Comparison of ENCODE assay signal across 12 cellular contexts in the genomic region with DNA sequence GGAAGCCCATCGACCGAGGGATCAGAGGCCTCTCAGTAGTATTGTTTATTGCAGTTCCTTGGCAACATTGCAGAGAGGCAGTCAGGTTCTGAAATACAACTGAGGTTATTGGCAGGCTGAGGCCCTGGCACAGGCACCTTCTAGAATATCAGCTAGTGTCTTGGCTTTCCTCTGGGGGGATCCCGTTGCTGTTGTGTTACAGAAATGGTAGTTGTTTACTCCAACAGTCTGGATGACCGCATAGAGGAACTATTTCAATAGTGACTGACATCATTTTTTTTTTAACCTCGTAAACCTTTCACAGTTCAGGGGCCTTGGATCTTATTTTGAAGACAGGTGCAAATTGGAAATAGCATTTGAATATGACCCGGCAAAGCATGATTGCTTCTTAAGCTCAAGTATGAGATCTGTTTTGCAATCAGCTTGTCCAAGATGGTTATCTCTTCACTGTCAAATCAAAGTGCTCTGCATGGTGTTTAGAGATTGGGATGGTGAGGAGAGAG.
A peak's percentile ranks its signal among the peaks of the same experiment; 100 is the strongest.
DNase-seq lines count a peak whose midpoint lies in the region; ATAC-seq and TF ChIP-seq lines count a peak whose summit lies in the region.
"Had no signal": no experiment of that assay in that cellular context is flagged by ENCODE, and none has a peak within 500 bp of the region (broad histone marks: within the 10 kb centered on the region; RNA-seq: fewer than 3 reads in every experiment).

No MANE protein-coding gene starts in this region.

- no peaks in the 10 kb centered on the region for H3K9me3 Mint-ChIP-seq in neural progenitor cell
- H3K9me3 Mint-ChIP-seq: activated CD4-positive, alpha-beta T cell treated with anti-CD3 and anti-CD28 coated beads, Interleukin-2, amount 10 ng/mL, durations not matched to agents 24 days and 14 days; activated naive CD4-positive, alpha-beta T cell treated with anti-CD3 and anti-CD28 coated beads, Interleukin-2, amount 10 ng/mL, durations not matched to agents 7 days and 5 days; type B pancreatic cell had no signal

- H3K27me3 Mint-ChIP-seq in neural progenitor cell (ENCODE audit: insufficient read depth, low read depth), result peaks cover 3% of the 10 kb centered on the region
- H3K27me3 Mint-ChIP-seq: activated CD4-positive, alpha-beta T cell treated with anti-CD3 and anti-CD28 coated beads, Interleukin-2, amount 10 ng/mL, durations not matched to agents 24 days and 14 days; activated naive CD4-positive, alpha-beta T cell treated with anti-CD3 and anti-CD28 coated beads, Interleukin-2, amount 10 ng/mL, durations not matched to agents 7 days and 5 days; type B pancreatic cell had no signal

- ATAC-seq in SK-N-SH treated with all-trans-retinoic acid at 6 μM for 48 hours (peak; percentile 50; the same call in 2 of the 3 replicates), heart left ventricle (peak; percentile 83 to 91 (median 86))

- H3K27me3 ChIP-seq in heart left ventricle (no peaks in the 10 kb centered on the region), ovary (no peaks in the 10 kb centered on the region), neural progenitor cell (no peaks in the 10 kb centered on the region), HAP-1 (ENCODE audit: low read depth) (no peaks in the 10 kb centered on the region)

- 35 to 45% (median 40%) methylated on average over 6 of the region's 6 CpGs for WGBS in heart left ventricle, 4 donors
- 18 to 29% (median 28%) methylated on average over 6 of the region's 6 CpGs for WGBS in ovary, 3 donors

- H3K4me2 ChIP-seq in neural progenitor cell, result no peak overlapping the region

- H3K36me3 ChIP-seq in heart left ventricle, result peaks cover 0 to 82% (median 59%) of the 10 kb centered on the region in 9 donors
- no peaks in the 10 kb centered on the region for H3K36me3 ChIP-seq in ovary
- H3K36me3 ChIP-seq in neural progenitor cell, result no peaks in the 10 kb centered on the region
- H3K36me3 ChIP-seq in HAP-1 (replicated peaks), result peaks cover 19% of the 10 kb centered on the region

- no peaks in the 10 kb centered on the region for H4K20me1 ChIP-seq in neural progenitor cell (ENCODE audit: low read depth)

- H3K27ac Mint-ChIP-seq in neural progenitor cell, result no peak overlapping the region
- H3K27ac Mint-ChIP-seq: activated CD4-positive, alpha-beta T cell treated with anti-CD3 and anti-CD28 coated beads, Interleukin-2, amount 10 ng/mL, durations not matched to agents 24 days and 14 days; activated naive CD4-positive, alpha-beta T cell treated with anti-CD3 and anti-CD28 coated beads, Interleukin-2, amount 10 ng/mL, durations not matched to agents 7 days and 5 days; type B pancreatic cell had no signal

- no peak overlapping the region for H2AFZ ChIP-seq in neural progenitor cell (replicated peaks)

- no peak overlapping the region for H3K4me3 Mint-ChIP-seq in neural progenitor cell
- H3K4me3 Mint-ChIP-seq: activated CD4-positive, alpha-beta T cell treated with anti-CD3 and anti-CD28 coated beads, Interleukin-2, amount 10 ng/mL, durations not matched to agents 24 days and 14 days; activated naive CD4-positive, alpha-beta T cell treated with anti-CD3 and anti-CD28 coated beads, Interleukin-2, amount 10 ng/mL, durations not matched to agents 7 days and 5 days; type B pancreatic cell had no signal

- peaks cover 32% of the 10 kb centered on the region for H3K36me3 Mint-ChIP-seq in neural progenitor cell

- TF ChIP-seq CTCF in AG10803 (conservative IDR thresholded peaks at IDR 0.05; ENCODE audit: low read length) (no peak), heart left ventricle (IDR thresholded peaks at IDR 0.05) (peak in 1 of 12 donors; percentile 8), ovary (IDR thresholded peaks at IDR 0.05) (no peak), neural progenitor cell (IDR thresholded peaks at IDR 0.05) (no peak)

- H3K4me3 ChIP-seq in AG10803 (ENCODE audit: low read length), result no peak overlapping the region
- no peak overlapping the region for H3K4me3 ChIP-seq in heart left ventricle
- no peak overlapping the region for H3K4me3 ChIP-seq in ovary
- H3K4me3 ChIP-seq in neural progenitor cell, result no peak overlapping the region
- H3K4me3 ChIP-seq in HAP-1, result no peak overlapping the region

- no peaks in the 10 kb centered on the region for H3K79me2 ChIP-seq in neural progenitor cell (ENCODE audit: low read depth)

- intact Hi-C loops in heart left ventricle (cut with DNase I) (loop anchor here in 4 of 10 donors (5.0 to 10.0 kb wide), 3 partner anchors 111 to 121 kb away; no protein-coding TSS in a partner anchor), ovary (cut with DNase I) (no loop called here)

- no peak overlapping the region for H3K9ac ChIP-seq in neural progenitor cell

- H3F3A ChIP-seq in neural progenitor cell (ENCODE audit: low read depth), result no peaks in the 10 kb centered on the region

- in situ Hi-C loops in HAP-1 (cut with MboI; ENCODE audit: low sequenced_read_pairs), result no loop called here

- peak; percentile 40 for DNase-seq in AG10803 (ENCODE audit: low read depth)
- peak in 4 of 5 donors; percentile 73 to 81 (median 78) for DNase-seq in heart left ventricle
- peak in 2 of 5 donors; percentile 52 to 55 for DNase-seq in ovary
- DNase-seq in neural progenitor cell (ENCODE audit: low spot score), result no peak
- no peak for DNase-seq in OCI-M1 (lab: John Stamatoyannopoulos, UW)
- DNase-seq in GDM1 (lab: John Stamatoyannopoulos, UW), result no peak
- DNase-seq in HAP-1 (ENCODE audit: low spot score in 2 of 2), result no peak
- DNase-seq: activated CD4-positive, alpha-beta T cell treated with anti-CD3 and anti-CD28 coated beads, Interleukin-2, amount 10 ng/mL, durations not matched to agents 24 days and 14 days; activated naive CD4-positive, alpha-beta T cell treated with anti-CD3 and anti-CD28 coated beads, Interleukin-2, amount 10 ng/mL, durations not matched to agents 7 days and 5 days; NCI-H2081 had no signal

- no peaks in the 10 kb centered on the region for H3K4me1 Mint-ChIP-seq in neural progenitor cell

- TF ChIP-seq EP300 in ovary (IDR thresholded peaks at IDR 0.05), result no peak

- TF ChIP-seq POLR2A in heart left ventricle (IDR thresholded peaks at IDR 0.05) (no peak), ovary (IDR thresholded peaks at IDR 0.05) (no peak)

- peak overlapping the region in 11 of 12 donors; percentile 14 to 79 (median 72) for H3K27ac ChIP-seq in heart left ventricle
- peak overlapping the region; percentile 27 to 57 for H3K27ac ChIP-seq in ovary
- no peak overlapping the region for H3K27ac ChIP-seq in neural progenitor cell

- H3K9me3 ChIP-seq in heart left ventricle (no peaks in the 10 kb centered on the region), ovary (no peaks in the 10 kb centered on the region), neural progenitor cell (ENCODE audit: low read depth) (no peaks in the 10 kb centered on the region), HAP-1 (no peaks in the 10 kb centered on the region)

- H3K4me1 ChIP-seq in heart left ventricle, result peaks cover 0 to 48% (median 19%) of the 10 kb centered on the region in 12 donors
- H3K4me1 ChIP-seq in ovary (ENCODE audit: insufficient read depth), result peaks cover 12% of the 10 kb centered on the region
- H3K4me1 ChIP-seq in neural progenitor cell, result no peaks in the 10 kb centered on the region
- H3K4me1 ChIP-seq in HAP-1, result peaks cover 10% of the 10 kb centered on the region

TF ChIP-seq in SK-N-SH treated with all-trans-retinoic acid at 6 μM for 48 hours, 23 proteins besides CTCF, POLR2A, EP300 and RAD21 (continues in another document):
- TF ChIP-seq RARB (CRISPR knock-in tag; IDR thresholded peaks at IDR 0.05) (no peak), OSR1 (CRISPR knock-in tag; IDR thresholded peaks at IDR 0.05) (no peak), ZNF8 (CRISPR knock-in tag; IDR thresholded peaks at IDR 0.05) (no peak), ZC3H10 (CRISPR knock-in tag; IDR thresholded peaks at IDR 0.05) (no peak), BACH2 (CRISPR knock-in tag; IDR thresholded peaks at IDR 0.05; ENCODE audit: borderline replicate concordance) (no peak), TCF4 (CRISPR knock-in tag; IDR thresholded peaks at IDR 0.05; ENCODE audit: borderline replicate concordance) (no peak), ZFP30 (CRISPR knock-in tag; IDR thresholded peaks at IDR 0.05) (no peak), ZNF565 (CRISPR knock-in tag; conservative IDR thresholded peaks at IDR 0.05; ENCODE audit: low read depth) (no peak)
- TF ChIP-seq, protein P1, sequence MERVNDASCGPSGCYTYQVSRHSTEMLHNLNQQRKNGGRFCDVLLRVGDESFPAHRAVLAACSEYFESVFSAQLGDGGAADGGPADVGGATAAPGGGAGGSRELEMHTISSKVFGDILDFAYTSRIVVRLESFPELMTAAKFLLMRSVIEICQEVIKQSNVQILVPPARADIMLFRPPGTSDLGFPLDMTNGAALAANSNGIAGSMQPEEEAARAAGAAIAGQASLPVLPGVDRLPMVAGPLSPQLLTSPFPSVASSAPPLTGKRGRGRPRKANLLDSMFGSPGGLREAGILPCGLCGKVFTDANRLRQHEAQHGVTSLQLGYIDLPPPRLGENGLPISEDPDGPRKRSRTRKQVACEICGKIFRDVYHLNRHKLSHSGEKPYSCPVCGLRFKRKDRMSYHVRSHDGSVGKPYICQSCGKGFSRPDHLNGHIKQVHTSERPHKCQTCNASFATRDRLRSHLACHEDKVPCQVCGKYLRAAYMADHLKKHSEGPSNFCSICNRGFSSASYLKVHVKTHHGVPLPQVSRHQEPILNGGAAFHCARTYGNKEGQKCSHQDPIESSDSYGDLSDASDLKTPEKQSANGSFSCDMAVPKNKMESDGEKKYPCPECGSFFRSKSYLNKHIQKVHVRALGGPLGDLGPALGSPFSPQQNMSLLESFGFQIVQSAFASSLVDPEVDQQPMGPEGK (CRISPR knock-in tag; IDR thresholded peaks at IDR 0.05; ENCODE audit: borderline replicate concordance), result no peak
- TF ChIP-seq, protein P2, sequence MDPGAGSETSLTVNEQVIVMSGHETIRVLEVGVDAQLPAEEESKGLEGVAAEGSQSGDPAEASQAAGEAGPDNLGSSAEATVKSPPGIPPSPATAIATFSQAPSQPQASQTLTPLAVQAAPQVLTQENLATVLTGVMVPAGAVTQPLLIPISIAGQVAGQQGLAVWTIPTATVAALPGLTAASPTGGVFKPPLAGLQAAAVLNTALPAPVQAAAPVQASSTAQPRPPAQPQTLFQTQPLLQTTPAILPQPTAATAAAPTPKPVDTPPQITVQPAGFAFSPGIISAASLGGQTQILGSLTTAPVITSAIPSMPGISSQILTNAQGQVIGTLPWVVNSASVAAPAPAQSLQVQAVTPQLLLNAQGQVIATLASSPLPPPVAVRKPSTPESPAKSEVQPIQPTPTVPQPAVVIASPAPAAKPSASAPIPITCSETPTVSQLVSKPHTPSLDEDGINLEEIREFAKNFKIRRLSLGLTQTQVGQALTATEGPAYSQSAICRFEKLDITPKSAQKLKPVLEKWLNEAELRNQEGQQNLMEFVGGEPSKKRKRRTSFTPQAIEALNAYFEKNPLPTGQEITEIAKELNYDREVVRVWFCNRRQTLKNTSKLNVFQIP (CRISPR knock-in tag; IDR thresholded peaks at IDR 0.05; ENCODE audit: borderline replicate concordance, low read depth), result no peak

Comparison
In these comparisons a context has a peak if more than half of its experiments do, and no peak if none do; other contexts are left out.
1. DNase-seq: peak in AG10803 (single experiment) and heart left ventricle (4 of 5); none in neural progenitor cell (single experiment), OCI-M1 (single experiment), GDM1 (single experiment) and HAP-1 (0 of 2).